In genomic region chr5:11620172-11620571, GRCh38 we compare ENCODE assay signal across 1 cellular context.
TF ChIP-seq lines count a peak whose summit lies in the region.

No MANE protein-coding gene starts in this region.

TF ChIP-seq in GM23338, 12 proteins besides CTCF, POLR2A, EP300 and RAD21 (continued from another document):
- no peak for TF ChIP-seq REST (IDR thresholded peaks at IDR 0.05; ENCODE audit: unreplicated experiment)
- no peak for TF ChIP-seq ZNF331 (CRISPR knock-in tag; IDR thresholded peaks at IDR 0.05; ENCODE audit: low read depth)
- TF ChIP-seq ZNF114 (CRISPR knock-in tag; IDR thresholded peaks at IDR 0.05): no peak
- no peak for TF ChIP-seq STAT1 (IDR thresholded peaks at IDR 0.05; ENCODE audit: unreplicated experiment)
- no peak for TF ChIP-seq EZH2 (IDR thresholded peaks at IDR 0.05; ENCODE audit: low read depth, unreplicated experiment)
- no peak for TF ChIP-seq NANOG (IDR thresholded peaks at IDR 0.05; ENCODE audit: borderline replicate concordance)
